9 cellular contexts compared by ENCODE assay signal in genomic region chr2:164826293-164827243, GRCh38. TPM values are rescaled to one million over a fixed set of nuclear protein-coding genes. Genes with fewer than 3 reads are reported as not detected.
DNase-seq lines count a peak whose midpoint lies in the region; ATAC-seq and TF ChIP-seq lines count a peak whose summit lies in the region.
"Had no signal": no experiment of that assay in that cellular context is flagged by ENCODE, and none has a peak within 500 bp of the region (broad histone marks: within the 10 kb centered on the region; RNA-seq: fewer than 3 reads in every experiment).

No MANE protein-coding gene starts in this region.

- intact Hi-C loops in left cardiac atrium (cut with DNase I) = no loop called here

- no peak for TF ChIP-seq CTCF in suprapubic skin (IDR thresholded peaks at IDR 0.05)

- WGBS in suprapubic skin = 48% methylated on average over 8 of the region's 8 CpGs

- TF ChIP-seq POLR2A in suprapubic skin (IDR thresholded peaks at IDR 0.05) = no peak

- DNase-seq in HPDE6-E6E7 (ENCODE audit: extremely low spot score) (peak; percentile 64), left cardiac atrium (peak; percentile 48), suprapubic skin (ENCODE audit: low spot score in 2 of 2) (no peak), SKM-1 treated with dmso at 0.1 percent for 144 hours (lab: John Stamatoyannopoulos, UW; ENCODE audit: unreplicated experiment) (no peak)
- no peak for DNase-seq in activated T-cell treated with anti-CD3 and anti-CD28 coated beads, Interleukin-2, amount 50 U/mL, for 48 hours
- DNase-seq: NCI-H1092 had no signal

- H3K4me3 ChIP-seq in suprapubic skin = peak overlapping the region; percentile 1
- H3K4me3 ChIP-seq: ovary had no signal

- no peaks in the 10 kb centered on the region for H3K27me3 ChIP-seq in suprapubic skin
- H3K27me3 ChIP-seq: ovary had no signal

- peak; percentile 95 for ATAC-seq in SK-N-SH treated with all-trans-retinoic acid at 6 μM for 48 hours
- ATAC-seq in left cardiac atrium = peak; percentile 86 to 93
- no peak for ATAC-seq in HG03135 (IDR thresholded peaks at IDR 0.05; ENCODE audit: unreplicated experiment)

- peaks cover 25% of the 10 kb centered on the region for H3K4me1 ChIP-seq in suprapubic skin

- H3K36me3 ChIP-seq in suprapubic skin = no peaks in the 10 kb centered on the region
- H3K36me3 ChIP-seq: ovary had no signal

- H3K9me3 ChIP-seq in suprapubic skin = no peaks in the 10 kb centered on the region
- H3K9me3 ChIP-seq: ovary had no signal

- TF ChIP-seq EP300 in suprapubic skin (IDR thresholded peaks at IDR 0.05) = no peak

- H3K27ac ChIP-seq in suprapubic skin = peak overlapping the region; percentile 59

TF ChIP-seq in SK-N-SH treated with all-trans-retinoic acid at 6 μM for 48 hours, 23 proteins besides CTCF, POLR2A, EP300 and RAD21:
- TF ChIP-seq ESRRG (CRISPR knock-in tag; IDR thresholded peaks at IDR 0.05) = no peak
- no peak for TF ChIP-seq ZC3H10 (CRISPR knock-in tag; IDR thresholded peaks at IDR 0.05)
- TF ChIP-seq ISL1 (CRISPR knock-in tag; IDR thresholded peaks at IDR 0.05) = peak; percentile 31; the same call in 1 of the 2 replicates
- TF ChIP-seq OSR1 (CRISPR knock-in tag; IDR thresholded peaks at IDR 0.05) = no peak
- no peak for TF ChIP-seq ZNF70 (CRISPR knock-in tag; IDR thresholded peaks at IDR 0.05)
- TF ChIP-seq ZNF8 (CRISPR knock-in tag; IDR thresholded peaks at IDR 0.05) = no peak
TF ChIP-seq in SK-N-SH treated with all-trans-retinoic acid at 6 μM for 48 hours: peak in this region for 1.

RNA-seq across cellular contexts. Expression of gene COBLL1, which starts 15.1 kb away (rescaled TPM):
- total RNA-seq in left cardiac atrium = 10 to 100 TPM; 13.9 to 18.0 TPM
- total RNA-seq in suprapubic skin = 100 to 1,000 TPM in 1 of 4 donors, 10 to 100 TPM in 3; 36.2 to 170 (median 61.0) TPM

Comparison
In these comparisons a context has a peak if more than half of its experiments do, and no peak if none do; other contexts are left out.
1. DNase-seq: peak in HPDE6-E6E7 (single experiment) and left cardiac atrium (single experiment); none in suprapubic skin (0 of 2), activated T-cell treated with anti-CD3 and anti-CD28 coated beads, Interleukin-2, amount 50 U/mL, for 48 hours (0 of 2) and SKM-1 treated with dmso at 0.1 percent for 144 hours (single experiment).